Comparison of ENCODE assay signal across 20 cellular contexts in genomic region chr9:135240222-135240621, GRCh38.
DNase-seq lines count a peak whose midpoint lies in the region; ATAC-seq and TF ChIP-seq lines count a peak whose summit lies in the region.
"Had no signal": no experiment of that assay in that cellular context is flagged by ENCODE, and none has a peak within 500 bp of the region (broad histone marks: within the 10 kb centered on the region; RNA-seq: fewer than 3 reads in every experiment).

No MANE protein-coding gene starts in this region.

- H3K9me3 ChIP-seq in left lung (no peaks in the 10 kb centered on the region), spleen (no peaks in the 10 kb centered on the region)
- H3K9me3 ChIP-seq: Caco-2 had no signal

- H3K4me1 Mint-ChIP-seq in stimulated activated effector memory CD8-positive, alpha-beta T cell treated with anti-CD3 and anti-CD28 coated beads, Interleukin-12 subunit alpha, Interleukin-12 subunit beta, amount 100 ng/mL, for 72 hours: no peaks in the 10 kb centered on the region

- no peaks in the 10 kb centered on the region for H3K36me3 Mint-ChIP-seq in stimulated activated effector memory CD8-positive, alpha-beta T cell treated with anti-CD3 and anti-CD28 coated beads, Interleukin-12 subunit alpha, Interleukin-12 subunit beta, amount 100 ng/mL, for 72 hours

- H3K9me3 Mint-ChIP-seq in stimulated activated effector memory CD8-positive, alpha-beta T cell treated with anti-CD3 and anti-CD28 coated beads, Interleukin-12 subunit alpha, Interleukin-12 subunit beta, amount 100 ng/mL, for 72 hours: no peaks in the 10 kb centered on the region

- intact Hi-C loops in left lung (cut with DNase I): no loop called here
- intact Hi-C loops in spleen (cut with DNase I; ENCODE audit: low total_unique reads): no loop called here

- H3K27me3 ChIP-seq in left lung: peaks cover 0 to 37% of the 10 kb centered on the region in 2 donors
- H3K27me3 ChIP-seq in spleen (replicated peaks in 1 of 7): peaks cover 0 to 35% (median 8%) of the 10 kb centered on the region in 7 donors

- H3K27ac ChIP-seq in angular gyrus (ENCODE audit: low read depth, low read length) (peak overlapping the region; percentile 65), left lung (no peak overlapping the region), spleen (no peak overlapping the region)
- H3K27ac ChIP-seq: 22Rv1, PC-9 had no signal

- peak; percentile 61 for ATAC-seq in left lung
- ATAC-seq in stimulated activated effector memory CD8-positive, alpha-beta T cell treated with anti-CD3 and anti-CD28 coated beads, Interleukin-12 subunit alpha, Interleukin-12 subunit beta, amount 100 ng/mL, for 72 hours: no peak
- ATAC-seq: GM12878, HCT116 had no signal

- H3K36me3 ChIP-seq in left lung: no peaks in the 10 kb centered on the region
- H3K36me3 ChIP-seq in spleen: no peaks in the 10 kb centered on the region

- WGBS in spleen, 5 donors: 22 to 47% (median 28%) methylated on average over 1 to 6 of the region's 6 CpGs

- TF ChIP-seq POLR2A in spleen (IDR thresholded peaks at IDR 0.05): no peak

- H3K27ac Mint-ChIP-seq in stimulated activated effector memory CD8-positive, alpha-beta T cell treated with anti-CD3 and anti-CD28 coated beads, Interleukin-12 subunit alpha, Interleukin-12 subunit beta, amount 100 ng/mL, for 72 hours: no peak overlapping the region

- H3K4me3 ChIP-seq in left lung (no peak overlapping the region), spleen (no peak overlapping the region)
- H3K4me3 ChIP-seq: GM12878, PC-9 had no signal

- H3K4me3 Mint-ChIP-seq in stimulated activated effector memory CD8-positive, alpha-beta T cell treated with anti-CD3 and anti-CD28 coated beads, Interleukin-12 subunit alpha, Interleukin-12 subunit beta, amount 100 ng/mL, for 72 hours: no peak overlapping the region

- DNase-seq in DMS79 treated with DMSO at 0.1 percent for 48 hours (lab: John Stamatoyannopoulos, UW) (peak; percentile 64), DMS79 (lab: John Stamatoyannopoulos, UW) (no peak), left lung (peak in 1 of 2 donors; percentile 47), spleen (peak; percentile 33), NCI-H82 treated with DMSO at 0.1 percent for 48 hours (lab: John Stamatoyannopoulos, UW; ENCODE audit: unreplicated experiment) (no peak)
- no peak for DNase-seq in stimulated activated CD4-positive, alpha-beta T cell treated with anti-CD3 and anti-CD28 coated beads, Interleukin-4, amount 100 ng/mL, for 1 hour
- no peak for DNase-seq in stimulated activated effector memory CD8-positive, alpha-beta T cell treated with anti-CD3 and anti-CD28 coated beads, Interleukin-12 subunit alpha, Interleukin-12 subunit beta, amount 100 ng/mL, for 72 hours (ENCODE audit: low spot score in 2 of 2)
- DNase-seq: C1 segment of cervical spinal cord, Caco-2, DMS53, NCI-H1048, NCI-H1694, NCI-H345, NCI-H526 treated with DMSO at 0.1 percent for 48 hours, PC-9, SHP77 had no signal

- H3K4me1 ChIP-seq in left lung (no peaks in the 10 kb centered on the region), spleen (no peaks in the 10 kb centered on the region)

- TF ChIP-seq CTCF in left lung (IDR thresholded peaks at IDR 0.05): no peak
- no peak for TF ChIP-seq CTCF in spleen (IDR thresholded peaks at IDR 0.05 in 8 of 11, conservative IDR thresholded peaks at IDR 0.05 in 3 of 11)

Comparison
In these comparisons a context has a peak if more than half of its experiments do, and no peak if none do; other contexts are left out.
1. DNase-seq: peak in DMS79 treated with DMSO at 0.1 percent for 48 hours (single experiment) and spleen (single experiment); none in DMS79 (single experiment), NCI-H82 treated with DMSO at 0.1 percent for 48 hours (single experiment), stimulated activated CD4-positive, alpha-beta T cell treated with anti-CD3 and anti-CD28 coated beads, Interleukin-4, amount 100 ng/mL, for 1 hour (single experiment) and stimulated activated effector memory CD8-positive, alpha-beta T cell treated with anti-CD3 and anti-CD28 coated beads, Interleukin-12 subunit alpha, Interleukin-12 subunit beta, amount 100 ng/mL, for 72 hours (0 of 2).